ENCODE assay signal across 9 cellular contexts in the genomic region with DNA sequence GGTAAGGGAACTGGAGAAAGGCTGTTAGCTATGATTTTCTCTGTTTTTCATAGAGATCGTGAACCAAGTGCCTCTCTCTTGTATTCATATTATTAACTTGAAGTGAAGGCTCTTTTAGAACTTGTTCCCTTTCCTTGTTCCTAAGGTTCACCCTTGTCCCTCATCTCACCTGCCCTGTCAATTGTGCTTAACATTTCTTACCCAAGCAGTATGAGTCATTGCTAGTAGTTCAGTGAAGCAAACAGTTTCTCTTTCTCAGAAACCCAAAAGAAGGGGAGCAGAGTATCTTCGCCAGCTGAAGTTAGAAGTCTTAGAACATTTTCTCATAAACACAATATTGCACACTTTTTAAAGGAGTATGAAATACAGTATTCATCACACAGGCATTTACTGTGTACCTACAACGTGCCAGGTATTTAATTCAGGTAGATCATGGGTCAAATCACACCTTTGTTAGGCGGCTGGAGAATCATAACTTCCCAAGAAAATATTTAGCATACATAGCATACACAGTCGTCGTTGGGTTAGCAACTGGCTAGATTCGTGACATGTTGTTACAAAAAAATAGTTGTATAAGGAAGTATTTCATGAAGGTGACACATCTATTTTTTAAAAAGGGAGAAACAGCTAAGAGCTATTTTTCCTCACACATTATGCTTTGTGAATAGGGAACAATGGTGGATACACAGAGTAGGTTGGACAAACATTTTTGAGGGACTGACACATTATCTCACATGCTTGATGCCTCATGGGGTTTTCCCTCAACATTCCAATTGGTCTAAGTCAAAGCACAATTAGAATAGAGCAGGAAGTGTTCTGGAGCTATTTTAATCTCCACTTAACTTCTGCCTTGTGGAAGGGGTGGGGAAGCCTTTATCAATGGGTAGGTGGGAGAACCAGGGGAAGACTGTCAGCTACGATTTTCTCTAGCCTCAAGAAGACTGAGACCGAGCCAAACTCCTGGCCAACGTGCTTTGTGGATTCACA. TPM values are rescaled to one million over a fixed set of nuclear protein-coding genes. Genes with fewer than 3 reads are reported as not detected.
A peak's percentile ranks its signal among the peaks of the same experiment; 100 is the strongest.
DNase-seq lines count a peak whose midpoint lies in the region; ATAC-seq and TF ChIP-seq lines count a peak whose summit lies in the region.
"Had no signal": no experiment of that assay in that cellular context is flagged by ENCODE, and none has a peak within 500 bp of the region (broad histone marks: within the 10 kb centered on the region; RNA-seq: fewer than 3 reads in every experiment).

No MANE protein-coding gene starts in this region.

- H3K4me1 Mint-ChIP-seq in Calu3 (ENCODE audit: low read depth, unreplicated experiment), result peaks cover 57% of the 10 kb centered on the region
- peaks cover 8% of the 10 kb centered on the region for H3K4me1 Mint-ChIP-seq in type B pancreatic cell (ENCODE audit: unreplicated experiment)

- peak overlapping the region; percentile 70 for H3K4me3 ChIP-seq in WI38 (ENCODE audit: low read depth, low read length)
- H3K4me3 ChIP-seq in iPS-18a (ENCODE audit: low read length), result peak overlapping the region; percentile 26

- no peaks in the 10 kb centered on the region for H3K9me3 Mint-ChIP-seq in Calu3 (ENCODE audit: low read depth, unreplicated experiment)
- no peaks in the 10 kb centered on the region for H3K9me3 Mint-ChIP-seq in type B pancreatic cell

- BruUV-seq in Calu3 (replicated peaks; lab: Mats Ljungman, UMichigan), result no TSS peak

- peak overlapping the region; percentile 98 for H3K27ac Mint-ChIP-seq in Calu3 (ENCODE audit: unreplicated experiment)
- H3K27ac Mint-ChIP-seq in type B pancreatic cell, result peak overlapping the region; percentile 85

- peak; percentile 92 for ATAC-seq in GM19438 (IDR thresholded peaks at IDR 0.05; ENCODE audit: low read depth, unreplicated experiment)
- peak; percentile 86 for ATAC-seq in HG03432 (IDR thresholded peaks at IDR 0.05; ENCODE audit: unreplicated experiment)

- H3K27me3 ChIP-seq in iPS-18a (ENCODE audit: control insufficient read depth, insufficient read depth, low read length), result no peaks in the 10 kb centered on the region

- TF ChIP-seq CTCF in Calu3 (IDR thresholded peaks at IDR 0.05; ENCODE audit: unreplicated experiment), result no peak
- TF ChIP-seq CTCF in WI38 (IDR thresholded peaks at IDR 0.05; ENCODE audit: low read depth, low read length), result no peak
- no peak for TF ChIP-seq CTCF in type B pancreatic cell (conservative IDR thresholded peaks at IDR 0.05)

- H3K36me3 ChIP-seq in iPS-18a (ENCODE audit: control insufficient read depth, low read depth, low read length), result no peaks in the 10 kb centered on the region

- H3K4me3 Mint-ChIP-seq in Calu3 (ENCODE audit: low read depth, unreplicated experiment) (peak overlapping the region; percentile 74), type B pancreatic cell (peak overlapping the region; percentile 22)

- peaks cover 16% of the 10 kb centered on the region for H3K4me1 ChIP-seq in iPS-18a (ENCODE audit: control insufficient read depth, low read depth, low read length)

- H3K36me3 Mint-ChIP-seq in Calu3 (ENCODE audit: insufficient read depth, unreplicated experiment) (peaks cover 64% of the 10 kb centered on the region), type B pancreatic cell (no peaks in the 10 kb centered on the region)

- intact Hi-C loops in Calu3 (cut with micrococcal nuclease; ENCODE audit: unreplicated experiment), result loop anchor here (2.0 kb wide), 1 partner anchor 154 kb away; no protein-coding TSS in a partner anchor

- CTCF ChIA-PET in Calu3 (lab: Charles Lee), result interaction anchor here (0.5 to 2.7 kb wide), 16 partner anchors 9 to 495 kb away, joined by 3 to 27 read pairs (median 6); partner anchors contain the start of gene HDAC9

- peak overlapping the region; percentile 65 for H3K27ac ChIP-seq in iPS-18a (ENCODE audit: low read length)
- H3K27ac ChIP-seq: VCaP had no signal

- H3K9ac ChIP-seq in iPS-18a (ENCODE audit: low read length), result peak overlapping the region; percentile 51

- H3K9me3 ChIP-seq in iPS-18a (ENCODE audit: control insufficient read depth, low read depth, low read length), result no peaks in the 10 kb centered on the region

- DNase-seq in Calu3, result peak; percentile 83
- no peak for DNase-seq in type B pancreatic cell (ENCODE audit: extremely low spot score, unreplicated experiment)
- no peak for DNase-seq in NCI-H1092 (lab: John Stamatoyannopoulos, UW)
- DNase-seq in NCI-H1436 treated with DMSO at 0.1 percent for 48 hours (lab: John Stamatoyannopoulos, UW), result no peak

- no peaks in the 10 kb centered on the region for H3K27me3 Mint-ChIP-seq in Calu3 (ENCODE audit: unreplicated experiment)
- no peaks in the 10 kb centered on the region for H3K27me3 Mint-ChIP-seq in type B pancreatic cell

RNA-seq across cellular contexts. Expression of gene HDAC9, which starts 13.2 kb away (rescaled TPM):
- total RNA-seq in Calu3 (2022), result 152 and 159 TPM in 2 replicates
- 6.8 and 8.9 TPM in 2 replicates for total RNA-seq in type B pancreatic cell (ENCODE audit: low replicate concordance)

Comparison
In these comparisons a context has a peak if more than half of its experiments do, and no peak if none do; other contexts are left out.
1. RNA of gene HDAC9, which starts 13.2 kb away (total RNA-seq): 152 to 159 TPM in Calu3; 6.8 to 8.9 TPM in type B pancreatic cell; every median in the first group is over 10 times any median in the second.